ENCODE assay signal across 8 cellular contexts in the genomic region with DNA sequence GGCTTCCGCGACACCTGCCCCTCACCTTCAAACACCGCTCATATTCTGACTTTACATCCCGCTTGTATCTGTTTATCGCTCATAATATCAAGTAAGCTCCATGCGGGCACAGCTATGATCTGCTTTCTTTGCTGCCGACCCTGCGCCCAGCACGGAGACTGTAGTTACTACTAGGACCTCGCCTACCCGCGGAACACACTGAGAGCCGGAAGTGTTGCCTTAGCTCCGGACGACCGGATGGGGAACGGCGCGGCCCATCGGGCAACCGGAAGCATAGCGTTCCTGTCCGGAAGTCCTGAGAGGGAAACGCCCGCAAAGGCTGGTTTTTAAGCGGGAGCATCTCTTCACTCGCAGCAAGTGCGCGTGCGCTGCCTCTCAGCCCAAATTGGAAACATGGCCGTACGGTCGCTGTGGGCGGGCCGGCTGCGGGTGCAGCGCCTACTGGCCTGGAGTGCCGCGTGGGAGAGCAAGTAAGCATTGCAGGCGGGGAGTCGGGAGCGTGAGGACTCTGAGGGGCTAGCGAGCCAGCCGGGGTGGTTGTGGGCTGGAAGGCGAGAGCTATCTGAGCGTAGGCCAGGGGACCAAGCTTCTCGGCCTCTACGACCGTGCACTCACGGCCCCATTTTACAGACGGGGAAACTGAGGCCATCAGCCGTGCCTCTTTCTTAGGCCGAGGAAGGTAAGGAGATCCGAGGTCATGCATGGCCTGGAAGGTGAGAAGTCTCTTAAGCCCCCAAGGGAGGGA. TPM values are rescaled to one million over a fixed set of nuclear protein-coding genes. Genes with fewer than 3 reads are reported as not detected.
DNase-seq lines count a peak whose midpoint lies in the region; ATAC-seq and TF ChIP-seq lines count a peak whose summit lies in the region.

A gene with protein sequence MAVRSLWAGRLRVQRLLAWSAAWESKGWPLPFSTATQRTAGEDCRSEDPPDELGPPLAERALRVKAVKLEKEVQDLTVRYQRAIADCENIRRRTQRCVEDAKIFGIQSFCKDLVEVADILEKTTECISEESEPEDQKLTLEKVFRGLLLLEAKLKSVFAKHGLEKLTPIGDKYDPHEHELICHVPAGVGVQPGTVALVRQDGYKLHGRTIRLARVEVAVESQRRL (plus strand): TSS at position 353 of the 745 bp plus-strand sequence. CDS start 41 bp downstream, at position 394.

- H3K4me3 ChIP-seq in LNCaP clone FGC (ENCODE audit: low read depth, low read length) = peak within 1 kb of the TSS; percentile 83
- H3K4me3 ChIP-seq in fibroblast of the aortic adventitia (ENCODE audit: low read depth, low read length) = peak within 1 kb of the TSS; percentile 100

- peak; percentile 98 for DNase-seq in EH (ENCODE audit: low read depth)
- peak; percentile 96 for DNase-seq in GOT3 (lab: John Stamatoyannopoulos, UW)
- DNase-seq in LNCaP clone FGC (ENCODE audit: low read depth) = peak; percentile 96
- DNase-seq in activated T-helper 9 cell treated with anti-CD3 and anti-CD28 coated beads, Interleukin-2, amount 50 U/mL, for 16 hours (ENCODE audit: low read depth) = peak; percentile 87
- peak; percentile 98 for DNase-seq in fibroblast of the aortic adventitia (ENCODE audit: low read depth)
- peak; percentile 93 for DNase-seq in nephron progenitor cell
- DNase-seq in stimulated activated naive CD8-positive, alpha-beta T cell treated with anti-CD3 and anti-CD28 coated beads, Interleukin-15, amount 100 ng/mL, for 72 hours = peak; percentile 92 to 97

- H3K36me3 Mint-ChIP-seq in nephron progenitor cell (ENCODE audit: low read depth) = peaks cover 20% of the 10 kb centered on the region

- H3K27me3 Mint-ChIP-seq in nephron progenitor cell (ENCODE audit: low read depth, poor library complexity) = no peaks in the 10 kb centered on the region
- no peaks in the 10 kb centered on the region for H3K27me3 Mint-ChIP-seq in stimulated activated naive CD8-positive, alpha-beta T cell treated with anti-CD3 and anti-CD28 coated beads, Interleukin-15, amount 100 ng/mL, for 72 hours

- peaks cover 35% of the 10 kb centered on the region for H3K4me1 Mint-ChIP-seq in nephron progenitor cell
- H3K4me1 Mint-ChIP-seq in stimulated activated naive CD8-positive, alpha-beta T cell treated with anti-CD3 and anti-CD28 coated beads, Interleukin-15, amount 100 ng/mL, for 72 hours = peaks cover 54% of the 10 kb centered on the region

- H3K27ac Mint-ChIP-seq in nephron progenitor cell = peak within 1 kb of the TSS; percentile 98
- H3K27ac Mint-ChIP-seq in stimulated activated naive CD8-positive, alpha-beta T cell treated with anti-CD3 and anti-CD28 coated beads, Interleukin-15, amount 100 ng/mL, for 72 hours = peak within 1 kb of the TSS; percentile 100

- peak; percentile 97 for ATAC-seq in stimulated activated naive CD8-positive, alpha-beta T cell treated with anti-CD3 and anti-CD28 coated beads, Interleukin-15, amount 100 ng/mL, for 72 hours

- no peak for TF ChIP-seq CTCF in LNCaP clone FGC (IDR thresholded peaks at IDR 0.05; ENCODE audit: control insufficient read depth, extremely low read depth, insufficient read depth)
- no peak for TF ChIP-seq CTCF in fibroblast of the aortic adventitia (IDR thresholded peaks at IDR 0.05; ENCODE audit: insufficient read depth, low read length)
- no peak for TF ChIP-seq CTCF in nephron progenitor cell (IDR thresholded peaks at IDR 0.05)

- H3K9me3 Mint-ChIP-seq in nephron progenitor cell = no peaks in the 10 kb centered on the region
- H3K9me3 Mint-ChIP-seq in stimulated activated naive CD8-positive, alpha-beta T cell treated with anti-CD3 and anti-CD28 coated beads, Interleukin-15, amount 100 ng/mL, for 72 hours = no peaks in the 10 kb centered on the region

- TF ChIP-seq POLR2A in Raji (IDR thresholded peaks at IDR 0.05; ENCODE audit: insufficient read depth, low read depth, low read length) = peak; percentile 85

- H3K4me3 Mint-ChIP-seq in nephron progenitor cell = peak within 1 kb of the TSS; percentile 96
- peak within 1 kb of the TSS; percentile 89 to 100 for H3K4me3 Mint-ChIP-seq in stimulated activated naive CD8-positive, alpha-beta T cell treated with anti-CD3 and anti-CD28 coated beads, Interleukin-15, amount 100 ng/mL, for 72 hours

RNA-seq across cellular contexts. Expression of the gene that starts here (rescaled TPM):
- total RNA-seq in fibroblast of the aortic adventitia (ENCODE audit: low replicate concordance) = 24.4 and 37.0 TPM in 2 replicates

Comparison
In these comparisons a context has a peak if more than half of its experiments do, and no peak if none do; other contexts are left out.
1. Peak in every context shown above with its lines: DNase-seq, ATAC-seq and H3K4me3 ChIP-seq.